30 cellular contexts compared by ENCODE assay signal in the genomic region with DNA sequence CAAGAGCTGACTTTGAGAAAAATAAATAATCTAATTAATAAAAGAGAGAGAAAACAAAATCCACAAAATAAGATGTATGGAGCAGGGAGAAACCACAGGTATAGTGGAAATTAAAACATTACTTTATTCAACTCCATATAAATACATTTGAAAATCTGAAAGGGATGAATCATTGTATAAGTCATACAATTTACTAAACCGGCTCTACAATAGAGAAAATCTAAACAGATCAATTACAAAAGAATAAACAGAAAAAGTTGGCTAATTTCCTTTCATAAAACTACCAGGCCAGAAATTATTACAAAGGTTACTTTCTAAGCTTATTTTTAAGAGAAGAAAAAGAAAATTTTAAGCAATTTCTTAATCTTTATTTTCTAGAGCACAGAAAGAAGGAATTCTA. TPM values are rescaled to one million over a fixed set of nuclear protein-coding genes. Genes with fewer than 3 reads are reported as not detected.
"Had no signal": no experiment of that assay in that cellular context is flagged by ENCODE, and none has a peak within 500 bp of the region (broad histone marks: within the 10 kb centered on the region; RNA-seq: fewer than 3 reads in every experiment).

No MANE protein-coding gene starts in this region.

- DNase-seq: activated B cell treated with CpG ODN at 0.5 μM for 24 hours; activated CD4-positive, alpha-beta memory T cell treated with anti-CD3 and anti-CD28 coated beads for 36 hours; activated CD4-positive, alpha-beta T cell treated with anti-CD3 and anti-CD28 coated beads for 4 hours; activated CD4-positive, alpha-beta T cell treated with anti-CD3 and anti-CD28 coated beads, Interleukin-2, amount 10 ng/mL, durations not matched to agents 24 days and 14 days; activated CD4-positive, alpha-beta T cell treated with anti-CD3 and anti-CD28 coated beads, Interleukin-2, amount 50 U/mL, for 1 hour; activated CD4-positive, alpha-beta T cell treated with anti-CD3 and anti-CD28 coated beads, Interleukin-2, amount 50 U/mL, for 4 hours; activated CD4-positive, CD25-positive, alpha-beta regulatory T cell treated with anti-CD3 and anti-CD28 coated beads, Interleukin-2, amount 50 U/mL, for 72 hours; activated CD8-positive, alpha-beta memory T cell treated with anti-CD3 and anti-CD28 coated beads, Interleukin-2, amount 50 U/mL, for 4 hours; activated CD8-positive, alpha-beta T cell treated with anti-CD3 and anti-CD28 coated beads for 36 hours; activated effector memory CD4-positive, alpha-beta T cell treated with anti-CD3 and anti-CD28 coated beads, Interleukin-2, amount 50 U/mL, for 16 hours; activated naive CD4-positive, alpha-beta T cell treated with anti-CD3 and anti-CD28 coated beads, Interleukin-2, amount 10 ng/mL, durations not matched to agents 7 days and 5 days; activated naive CD4-positive, alpha-beta T cell treated with Interleukin-2 at 50 U/mL for 16 hours; activated naive CD8-positive, alpha-beta T cell treated with anti-CD3 and anti-CD28 coated beads, Interleukin-2, amount 10 ng/mL, durations not matched to agents 7 days and 5 days; activated naive CD8-positive, alpha-beta T cell treated with anti-CD3 and anti-CD28 coated beads, Interleukin-2, amount 50 U/mL, for 24 hours; activated T-cell treated with anti-CD3 and anti-CD28 coated beads for 4 hours; activated T-cell treated with anti-CD3 and anti-CD28 coated beads, Interleukin-2, amount 50 U/mL, for 1 hour; activated T-cell treated with anti-CD3 and anti-CD28 coated beads, Interleukin-2, amount 50 U/mL, for 4 hours; activated T-cell treated with anti-CD3 and anti-CD28 coated beads, Interleukin-2, amount 50 U/mL, for 72 hours; amygdala; anterior cingulate cortex; central memory CD4-positive, alpha-beta T cell; T-helper 1 cell; T-helper 2 cell; T-helper 9 cell had no signal

- H3K9me3 ChIP-seq: ascending aorta had no signal

- ATAC-seq: activated CD8-positive, alpha-beta T cell treated with anti-CD3 and anti-CD28 coated beads for 36 hours; activated naive CD8-positive, alpha-beta T cell treated with anti-CD3 and anti-CD28 coated beads, Interleukin-2, amount 50 U/mL, for 24 hours; activated T-cell treated with anti-CD3 and anti-CD28 coated beads, Interleukin-2, amount 50 U/mL, for 4 hours; activated T-cell treated with anti-CD3 and anti-CD28 coated beads, Interleukin-2, amount 50 U/mL, for 72 hours; activated T-helper 17 cell treated with anti-CD3 and anti-CD28 coated beads, Interleukin-2, amount 50 U/mL, for 72 hours had no signal

- H3K27me3 ChIP-seq: ascending aorta had no signal

- H3K27ac ChIP-seq: ascending aorta, VCaP had no signal

- H3K4me3 ChIP-seq: ascending aorta had no signal

- H3K36me3 ChIP-seq: ascending aorta had no signal

RNA-seq across cellular contexts. Expression of a gene that starts 51.3 kb away (rescaled TPM):
- total RNA-seq: activated B cell treated with CpG ODN at 0.5 μM for 24 hours; activated CD4-positive, alpha-beta memory T cell treated with anti-CD3 and anti-CD28 coated beads for 36 hours; activated CD4-positive, alpha-beta T cell treated with anti-CD3 and anti-CD28 coated beads, Interleukin-2, amount 10 ng/mL, durations not matched to agents 24 days and 14 days; activated CD8-positive, alpha-beta memory T cell treated with anti-CD3 and anti-CD28 coated beads for 36 hours; activated CD8-positive, alpha-beta T cell treated with anti-CD3 and anti-CD28 coated beads for 36 hours; activated naive CD8-positive, alpha-beta T cell treated with anti-CD3 and anti-CD28 coated beads, Interleukin-2, amount 10 ng/mL, durations not matched to agents 7 days and 5 days; activated T-cell treated with anti-CD3 and anti-CD28 coated beads, Interleukin-2, amount 50 U/mL, for 4 hours; activated T-helper 1 cell treated with anti-CD3 and anti-CD28 coated beads, Interleukin-12 subunit alpha, Interleukin-12 subunit beta, Interleukin-2, Interleukin-4 antibody, amounts not matched to agents 30 ng/mL and 10 ng/mL and 1 ng/mL, durations not matched to agents 14 hours and 24 hours and 36 hours; ascending aorta; cardiac septum had no signal
